ENCODE assay signal across 11 cellular contexts in the genomic region with DNA sequence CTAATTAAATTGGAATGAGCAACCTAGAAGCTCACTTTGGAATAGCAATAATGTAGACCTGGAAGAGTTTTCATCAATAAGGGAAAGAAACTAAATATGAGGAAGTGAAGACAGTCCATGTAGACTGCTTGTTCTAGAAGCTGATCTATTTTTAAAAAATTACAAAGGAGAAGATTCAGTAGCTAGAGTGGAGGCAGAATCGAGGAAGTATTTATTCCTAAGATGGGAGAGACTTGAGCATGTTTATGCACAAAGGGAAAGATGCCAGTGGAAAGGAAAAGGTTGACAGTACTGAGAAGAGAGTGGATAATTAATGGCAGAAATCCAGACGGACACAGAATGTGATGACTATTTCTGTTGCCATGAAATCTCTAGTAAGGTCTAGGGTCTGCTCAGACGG.
DNase-seq lines count a peak whose midpoint lies in the region; ATAC-seq and TF ChIP-seq lines count a peak whose summit lies in the region.
"Had no signal": no experiment of that assay in that cellular context is flagged by ENCODE, and none has a peak within 500 bp of the region (broad histone marks: within the 10 kb centered on the region; RNA-seq: fewer than 3 reads in every experiment).

No MANE protein-coding gene starts in this region.

- H3K9me3 Mint-ChIP-seq in osteocyte (ENCODE audit: unreplicated experiment): peaks cover 6% of the 10 kb centered on the region
- peaks cover 0 to 6% (median 0%) of the 10 kb centered on the region in 8 donors for H3K9me3 Mint-ChIP-seq in CD4-positive, alpha-beta memory T cell

- DNase-seq in CD1c-positive myeloid dendritic cell (ENCODE audit: extremely low spot score) (peak; percentile 57), PC-3 (no peak), esophagus squamous epithelium (lab: John Stamatoyannopoulos, UW) (no peak), osteocyte (ENCODE audit: extremely low spot score, unreplicated experiment) (no peak), aorta (no peak), putamen (ENCODE audit: low spot score) (no peak)
- DNase-seq in CD4-positive, alpha-beta memory T cell: no peak
- DNase-seq: CD4-positive, CD25-positive, alpha-beta regulatory T cell; effector memory CD8-positive, alpha-beta T cell had no signal

- ATAC-seq in PC-3 (no peak), GM18870 (IDR thresholded peaks at IDR 0.05; ENCODE audit: unreplicated experiment) (no peak), aorta (ENCODE audit: low FRiP score) (no peak)
- ATAC-seq: effector memory CD8-positive, alpha-beta T cell had no signal

- TF ChIP-seq CTCF in PC-3 (conservative IDR thresholded peaks at IDR 0.05; ENCODE audit: low read depth, low read length): no peak
- TF ChIP-seq CTCF in esophagus squamous epithelium (IDR thresholded peaks at IDR 0.05): no peak
- no peak for TF ChIP-seq CTCF in osteocyte (IDR thresholded peaks at IDR 0.05)

- H3K9ac ChIP-seq in PC-3 (ENCODE audit: low read length): peak overlapping the region; percentile 43
- H3K9ac ChIP-seq: KMS-11 had no signal

- H3K36me3 ChIP-seq in PC-3 (ENCODE audit: low read depth, low read length): no peaks in the 10 kb centered on the region
- H3K36me3 ChIP-seq in esophagus squamous epithelium: no peaks in the 10 kb centered on the region
- H3K36me3 ChIP-seq in aorta (ENCODE audit: control insufficient read depth in 1 of 2, insufficient read depth in 2 of 2, low read length in 1 of 2): no peaks in the 10 kb centered on the region
- H3K36me3 ChIP-seq in CD4-positive, alpha-beta memory T cell (ENCODE audit: insufficient read depth, low read length): no peaks in the 10 kb centered on the region

- CTCF ChIA-PET in PC-3 (lab: Charles Lee): no interaction called here
- CTCF ChIA-PET in CD4-positive, alpha-beta memory T cell (lab: Charles Lee; ENCODE audit: partially characterized antibody): no interaction called here

- H3K4me2 ChIP-seq in PC-3 (ENCODE audit: low read length): no peak overlapping the region
- H3K4me2 ChIP-seq: KMS-11 had no signal

- no peaks in the 10 kb centered on the region for H3K79me2 ChIP-seq in PC-3 (ENCODE audit: low read length)

- H3K4me3 ChIP-seq in PC-3 (ENCODE audit: low read length): no peak overlapping the region
- peak overlapping the region in 2 of 4 donors; percentile 12 to 50 for H3K4me3 ChIP-seq in esophagus squamous epithelium
- H3K4me3 ChIP-seq in aorta (ENCODE audit: low read length in 2 of 2): peak overlapping the region in 1 of 2 donors; percentile 54
- no peak overlapping the region for H3K4me3 ChIP-seq in CD4-positive, alpha-beta memory T cell (ENCODE audit: low read length in 2 of 2)

- no peak overlapping the region for H2AFZ ChIP-seq in PC-3 (ENCODE audit: low read length)

- intact Hi-C loops in PC-3 (cut with micrococcal nuclease): no loop called here
- intact Hi-C loops in esophagus squamous epithelium (cut with DNase I): no loop called here
- intact Hi-C loops in aorta (cut with DNase I): loop anchor here in 1 of 2 donors (5.0 kb wide), 1 partner anchor 155 kb away; a partner anchor contains a TSS
- intact Hi-C loops in CD4-positive, alpha-beta memory T cell (cut with micrococcal nuclease): no loop called here

- H3K4me3 Mint-ChIP-seq in osteocyte (ENCODE audit: unreplicated experiment): peak overlapping the region; percentile 14
- H3K4me3 Mint-ChIP-seq in CD4-positive, alpha-beta memory T cell: no peak overlapping the region
- H3K4me3 Mint-ChIP-seq: CD4-positive, CD25-positive, alpha-beta regulatory T cell; effector memory CD8-positive, alpha-beta T cell had no signal

- H3K4me1 Mint-ChIP-seq in osteocyte (ENCODE audit: unreplicated experiment): peaks cover 41% of the 10 kb centered on the region
- H3K4me1 Mint-ChIP-seq in CD4-positive, alpha-beta memory T cell: no peaks in the 10 kb centered on the region
- H3K4me1 Mint-ChIP-seq: CD4-positive, CD25-positive, alpha-beta regulatory T cell had no signal

- no peaks in the 10 kb centered on the region for H3K27me3 Mint-ChIP-seq in osteocyte (ENCODE audit: unreplicated experiment)
- H3K27me3 Mint-ChIP-seq in CD4-positive, alpha-beta memory T cell: no peaks in the 10 kb centered on the region
- H3K27me3 Mint-ChIP-seq: CD4-positive, CD25-positive, alpha-beta regulatory T cell; effector memory CD8-positive, alpha-beta T cell had no signal

- peaks cover 3% of the 10 kb centered on the region for H3K36me3 Mint-ChIP-seq in osteocyte (ENCODE audit: unreplicated experiment)
- H3K36me3 Mint-ChIP-seq in CD4-positive, alpha-beta memory T cell: no peaks in the 10 kb centered on the region
- H3K36me3 Mint-ChIP-seq: CD4-positive, CD25-positive, alpha-beta regulatory T cell had no signal

- no peaks in the 10 kb centered on the region for H3K9me3 ChIP-seq in PC-3 (ENCODE audit: low read length)
- H3K9me3 ChIP-seq in esophagus squamous epithelium: no peaks in the 10 kb centered on the region
- H3K9me3 ChIP-seq in aorta (ENCODE audit: control insufficient read depth, low read length): no peaks in the 10 kb centered on the region
- no peaks in the 10 kb centered on the region for H3K9me3 ChIP-seq in CD4-positive, alpha-beta memory T cell (ENCODE audit: control insufficient read depth in 1 of 2, low read length in 2 of 2)

- H3K27ac Mint-ChIP-seq in osteocyte (ENCODE audit: unreplicated experiment): peak overlapping the region; percentile 99
- H3K27ac Mint-ChIP-seq in CD4-positive, alpha-beta memory T cell: no peak overlapping the region
- H3K27ac Mint-ChIP-seq: CD4-positive, CD25-positive, alpha-beta regulatory T cell; effector memory CD8-positive, alpha-beta T cell had no signal

- H3K27me3 ChIP-seq in PC-3 (ENCODE audit: low read length): no peaks in the 10 kb centered on the region
- H3K27me3 ChIP-seq in esophagus squamous epithelium: no peaks in the 10 kb centered on the region
- H3K27me3 ChIP-seq in aorta (ENCODE audit: control insufficient read depth in 1 of 2, insufficient read depth in 2 of 2, low read length in 1 of 2): no peaks in the 10 kb centered on the region
- no peaks in the 10 kb centered on the region for H3K27me3 ChIP-seq in CD4-positive, alpha-beta memory T cell (ENCODE audit: insufficient read depth, low read length)

- peaks cover 5% of the 10 kb centered on the region; the same call in 1 of the 2 replicates for H3K4me1 ChIP-seq in PC-3 (ENCODE audit: insufficient read depth, low read length)
- H3K4me1 ChIP-seq in esophagus squamous epithelium: peaks cover 19 to 46% (median 26%) of the 10 kb centered on the region in 3 donors
- H3K4me1 ChIP-seq in aorta (ENCODE audit: control insufficient read depth in 1 of 2, insufficient read depth in 2 of 2, low read length in 2 of 2): peaks cover 0 to 11% of the 10 kb centered on the region in 2 donors
- H3K4me1 ChIP-seq in CD4-positive, alpha-beta memory T cell (ENCODE audit: insufficient read depth, low read length): no peaks in the 10 kb centered on the region

- H4K20me1 ChIP-seq in PC-3 (ENCODE audit: low read length): no peaks in the 10 kb centered on the region

- H3K27ac ChIP-seq in PC-3 (ENCODE audit: low read length) (peak overlapping the region; percentile 69), esophagus squamous epithelium (peak overlapping the region; percentile 6 to 85 (median 82)), aorta (ENCODE audit: low read depth in 1 of 2, low read length in 2 of 2) (peak overlapping the region in 1 of 2 donors; percentile 57)
- H3K27ac ChIP-seq in CD4-positive, alpha-beta memory T cell (ENCODE audit: low read depth, low read length): no peak overlapping the region
- H3K27ac ChIP-seq: KMS-11 had no signal

- BruUV-seq in PC-3 (replicated peaks; lab: Mats Ljungman, UMichigan): no TSS peak

- TF ChIP-seq POLR2A in esophagus squamous epithelium (IDR thresholded peaks at IDR 0.05): no peak

- no peaks in the 10 kb centered on the region for H3F3A ChIP-seq in PC-3 (ENCODE audit: low read length, unreplicated experiment)

- POLR2A ChIA-PET in PC-3 (lab: Charles Lee; ENCODE audit: unreplicated experiment): no interaction called here
- POLR2A ChIA-PET in CD4-positive, alpha-beta memory T cell (lab: Charles Lee; ENCODE audit: partially characterized antibody): no interaction called here

- WGBS in esophagus squamous epithelium, 2 donors: 6 to 13% methylated on average over 3 of the region's 3 CpGs
- WGBS in aorta, 2 donors: 4 to 10% methylated on average over 3 of the region's 3 CpGs

- H3K9me2 ChIP-seq in PC-3 (replicated peaks; ENCODE audit: low read length): no peaks in the 10 kb centered on the region
